In the genomic region with DNA sequence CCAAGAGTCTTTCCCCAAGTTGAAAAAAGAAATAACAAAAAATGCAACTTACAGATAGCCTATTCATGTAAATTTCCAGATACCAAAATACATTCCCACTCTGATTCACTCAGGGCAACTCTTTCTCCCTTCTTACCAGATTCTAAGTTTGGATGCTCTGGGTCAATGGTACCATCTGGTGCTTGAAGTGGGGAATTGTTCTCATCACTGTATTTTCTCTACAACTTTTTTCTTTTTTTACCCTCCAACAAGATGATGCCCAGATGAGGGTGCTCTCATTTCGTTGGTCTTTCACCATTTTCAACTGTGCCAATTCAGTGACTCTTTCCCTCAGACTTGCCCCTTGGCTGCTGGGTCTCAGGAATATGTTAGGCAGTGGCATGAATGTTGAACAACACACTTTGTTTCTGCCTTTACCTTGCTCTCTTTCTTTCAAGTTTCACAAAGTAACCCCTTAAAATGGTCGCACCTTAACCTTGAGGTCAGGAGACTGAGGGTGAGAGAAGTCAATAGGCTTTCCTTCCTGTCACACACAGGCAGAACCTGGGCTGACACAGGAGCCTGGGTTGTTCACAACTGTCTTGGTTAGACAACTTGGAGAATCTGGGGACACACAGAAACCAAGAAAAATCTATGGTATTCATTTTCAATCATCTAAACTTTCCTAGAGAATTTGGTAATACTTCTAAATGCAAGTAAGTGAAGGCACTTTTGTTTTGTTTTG, we compare ENCODE assay signal across 8 cellular contexts.
DNase-seq lines count a peak whose midpoint lies in the region; FAIRE-seq and TF ChIP-seq lines count a peak whose summit lies in the region.
"Had no signal": no experiment of that assay in that cellular context is flagged by ENCODE, and none has a peak within 500 bp of the region (broad histone marks: within the 10 kb centered on the region; RNA-seq: fewer than 3 reads in every experiment).

No MANE protein-coding gene starts in this region.

- no peak overlapping the region for H2BK15ac ChIP-seq in H1 (ENCODE audit: low read length)

- no peak overlapping the region for H3K14ac ChIP-seq in H1 (ENCODE audit: insufficient read length)

- H4K8ac ChIP-seq in H1 (ENCODE audit: extremely low read depth, insufficient read depth, low read length) = no peak overlapping the region

- CTCF ChIA-PET in H1 (lab: Charles Lee; ENCODE audit: partially characterized antibody) = interaction anchor here (0.6 to 0.7 kb wide), 2 partner anchors 8 to 368 kb away, joined by 3 read pairs; no protein-coding TSS in a partner anchor

- H3K23me2 ChIP-seq in H1 (ENCODE audit: low read depth, low read length) = no peaks in the 10 kb centered on the region

- H2AFZ ChIP-seq in H1 (ENCODE audit: low read length) = 0 out of 2 replicates have a peak overlapping the region, but pooled peaks have one; percentile 2

- H3K4me3 ChIP-seq in H1 (ENCODE audit: extremely low read depth in 1 of 4, insufficient read depth in 2 of 4, low read depth in 3 of 4, low read length in 4 of 4) (no peak overlapping the region), HAP-1 (no peak overlapping the region)
- H3K4me3 ChIP-seq: pancreas had no signal

- H3K27ac ChIP-seq in H1 (ENCODE audit: low read depth, low read length) = no peak overlapping the region
- H3K27ac ChIP-seq: pancreas had no signal

- no peak overlapping the region for H2BK120ac ChIP-seq in H1 (replicated peaks; ENCODE audit: low read depth, low read length)

- no peak for TF ChIP-seq POLR2A in H1 (IDR thresholded peaks at IDR 0.05; ENCODE audit: control extremely low read depth in 1 of 2, low read depth in 2 of 2, low read length in 2 of 2)

- no peak overlapping the region for H2BK5ac ChIP-seq in H1 (ENCODE audit: low read depth, low read length)

- H3K4ac ChIP-seq in H1 (replicated peaks; ENCODE audit: insufficient read length, low read depth, low read length) = no peak overlapping the region

- H3K23ac ChIP-seq in H1 (ENCODE audit: insufficient read length) = no peak overlapping the region

- no peak overlapping the region for H3K9ac ChIP-seq in H1 (replicated peaks in 1 of 4; ENCODE audit: extremely low read depth in 1 of 4, low read depth in 3 of 4, low read length in 3 of 4)

- H3K79me1 ChIP-seq in H1 (ENCODE audit: low read depth, low read length) = no peaks in the 10 kb centered on the region

- H4K91ac ChIP-seq in H1 (replicated peaks; ENCODE audit: insufficient read length, low read length) = no peak overlapping the region

- H4K20me1 ChIP-seq in H1 (replicated peaks in 1 of 2; ENCODE audit: control insufficient read depth in 1 of 2, insufficient read depth in 2 of 2, low read length in 2 of 2) = no peaks in the 10 kb centered on the region

- no peak overlapping the region for H4K5ac ChIP-seq in H1 (ENCODE audit: insufficient read length, low read depth, low read length)

- H3K79me2 ChIP-seq in H1 (ENCODE audit: control insufficient read depth in 1 of 2, insufficient read depth in 2 of 2, low read length in 2 of 2) = no peaks in the 10 kb centered on the region

- no peaks in the 10 kb centered on the region for H3K4me1 ChIP-seq in H1 (replicated peaks in 1 of 4; ENCODE audit: control insufficient read depth in 3 of 4, insufficient read depth in 4 of 4, low read length in 3 of 4)
- no peaks in the 10 kb centered on the region for H3K4me1 ChIP-seq in HAP-1
- H3K4me1 ChIP-seq: pancreas had no signal

- H2AK5ac ChIP-seq in H1 (ENCODE audit: low read depth, low read length) = no peak overlapping the region

- WGBS in H1 (ENCODE audit: extremely low coverage in 1 of 2, insufficient coverage in 1 of 2, insufficient read length in 1 of 2, insufficient replicate concordance in 2 of 2, low coverage in 1 of 2, low lambda C conversion rate in 2 of 2, missing lambda C conversion rate in 1 of 2), 2 experiments = 78% methylated on average over 2 of the region's 2 CpGs; no CpG with 5 or more reads in 1 of the 2 experiments

- no peak overlapping the region for H3K18ac ChIP-seq in H1 (ENCODE audit: extremely low read depth, low read length)

- TF ChIP-seq EP300 in H1 (IDR thresholded peaks at IDR 0.05; ENCODE audit: borderline replicate concordance in 1 of 2, low read depth in 2 of 2, low read length in 2 of 2) = no peak

- TF ChIP-seq RAD21 in H1 (IDR thresholded peaks at IDR 0.05 in 1 of 2, conservative IDR thresholded peaks at IDR 0.05 in 1 of 2; ENCODE audit: low read depth in 2 of 2, low read length in 2 of 2) = peak; percentile 83 to 84

- no peak overlapping the region for H3K56ac ChIP-seq in H1 (replicated peaks; ENCODE audit: insufficient read length, low read depth, low read length)

- H3K36me3 ChIP-seq in H1 (ENCODE audit: control insufficient read depth in 2 of 4, insufficient read depth in 4 of 4, low read length in 3 of 4) (no peaks in the 10 kb centered on the region), HAP-1 (replicated peaks) (no peaks in the 10 kb centered on the region)
- H3K36me3 ChIP-seq: pancreas had no signal

- in situ Hi-C loops in HAP-1 (cut with MboI; ENCODE audit: low sequenced_read_pairs) = no loop called here

- H3K9me3 ChIP-seq in H1 (ENCODE audit: insufficient read depth in 2 of 2, low read depth in 1 of 2, low read length in 1 of 2) (peaks cover 9 to 12% of the 10 kb centered on the region in 2 experiments; a peak in 3 of 4 replicates), HAP-1 (no peaks in the 10 kb centered on the region)
- H3K9me3 ChIP-seq: pancreas had no signal

- no peak overlapping the region for H3K4me2 ChIP-seq in H1 (ENCODE audit: insufficient read depth in 1 of 2, low read depth in 2 of 2, low read length in 2 of 2)

- H2BK12ac ChIP-seq in H1 (ENCODE audit: low read depth, low read length) = no peak overlapping the region

- POLR2A ChIA-PET in H1 (lab: Charles Lee; ENCODE audit: partially characterized antibody) = no interaction called here

- peak; percentile 59 for DNase-seq in Daoy (ENCODE audit: low read depth)
- peak; percentile 8 for DNase-seq in NCI-H526 treated with DMSO at 0.1 percent for 48 hours (lab: John Stamatoyannopoulos, UW)
- no peak for DNase-seq in H1 (ENCODE audit: low read depth in 1 of 2, low spot score in 2 of 2)
- peak; percentile 41 for DNase-seq in non-pigmented ciliary epithelial cell (ENCODE audit: low read depth)
- no peak for DNase-seq in GM10266 (ENCODE audit: extremely low spot score)
- DNase-seq in NCI-H146 treated with DMSO at 0.1 percent for 48 hours (lab: John Stamatoyannopoulos, UW; ENCODE audit: unreplicated experiment) = no peak
- DNase-seq in HAP-1 (ENCODE audit: low spot score in 2 of 2) = no peak
- DNase-seq: pancreas had no signal

- FAIRE-seq in H1 (lab: Jason Lieb, UNC) = no peak
- FAIRE-seq: pancreas had no signal

- H2BK20ac ChIP-seq in H1 (ENCODE audit: low read length) = no peak overlapping the region

- TF ChIP-seq CTCF in H1 (IDR thresholded peaks at IDR 0.05; ENCODE audit: control extremely low read depth in 1 of 3, insufficient read depth in 1 of 3, low read depth in 1 of 3, low read length in 3 of 3) (peak in 2 of 3 experiments; percentile 44 to 52; a peak in 2 of 4 replicates), GM10266 (IDR thresholded peaks at IDR 0.05; ENCODE audit: control insufficient read depth, insufficient read depth, low read depth, missing control alignments) (no peak)

- no peaks in the 10 kb centered on the region for H3K27me3 ChIP-seq in H1 (replicated peaks in 1 of 4; ENCODE audit: control insufficient read depth in 3 of 4, extremely low read depth in 1 of 4, insufficient read depth in 3 of 4, low read length in 3 of 4)
- no peaks in the 10 kb centered on the region for H3K27me3 ChIP-seq in HAP-1 (ENCODE audit: low read depth)
- H3K27me3 ChIP-seq: pancreas had no signal

TF ChIP-seq in H1, 55 proteins besides CTCF, POLR2A, EP300 and RAD21 (continues in another document):
- TF ChIP-seq JUN (IDR thresholded peaks at IDR 0.05; ENCODE audit: low read depth, low read length) = no peak
- TF ChIP-seq TAF7 (optimal IDR thresholded peaks at IDR 0.05; ENCODE audit: borderline replicate concordance, low read depth, low read length) = no peak
- no peak for TF ChIP-seq BCL11A (IDR thresholded peaks at IDR 0.05; ENCODE audit: low read depth in 2 of 2, low read length in 2 of 2)
- TF ChIP-seq, protein P1, sequence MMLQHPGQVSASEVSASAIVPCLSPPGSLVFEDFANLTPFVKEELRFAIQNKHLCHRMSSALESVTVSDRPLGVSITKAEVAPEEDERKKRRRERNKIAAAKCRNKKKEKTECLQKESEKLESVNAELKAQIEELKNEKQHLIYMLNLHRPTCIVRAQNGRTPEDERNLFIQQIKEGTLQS (IDR thresholded peaks at IDR 0.05; ENCODE audit: insufficient read depth, low read depth, low read length) = no peak
- TF ChIP-seq KDM5A (IDR thresholded peaks at IDR 0.05; ENCODE audit: low read length) = no peak
- TF ChIP-seq SP2 (IDR thresholded peaks at IDR 0.05; ENCODE audit: low read length) = no peak
- no peak for TF ChIP-seq KDM1A (IDR thresholded peaks at IDR 0.05; ENCODE audit: borderline replicate concordance, low read length)
- no peak for TF ChIP-seq HDAC2 (IDR thresholded peaks at IDR 0.05; ENCODE audit: borderline replicate concordance in 1 of 2, low read depth in 2 of 2, low read length in 2 of 2)
- TF ChIP-seq RFX5 (IDR thresholded peaks at IDR 0.05; ENCODE audit: borderline replicate concordance, low read depth, low read length) = no peak
- no peak for TF ChIP-seq POU5F1 (IDR thresholded peaks at IDR 0.05; ENCODE audit: low read depth, low read length)
- TF ChIP-seq JUND (IDR thresholded peaks at IDR 0.05; ENCODE audit: low read length) = no peak
- no peak for TF ChIP-seq NRF1 (IDR thresholded peaks at IDR 0.05; ENCODE audit: low read depth, low read length)
- TF ChIP-seq SIX5 (IDR thresholded peaks at IDR 0.05; ENCODE audit: low read depth, low read length) = no peak
- TF ChIP-seq MAFK (IDR thresholded peaks at IDR 0.05; ENCODE audit: low read depth, low read length) = no peak
- TF ChIP-seq EZH2 (IDR thresholded peaks at IDR 0.05; ENCODE audit: low read depth, low read length, severe bottlenecking) = no peak
- TF ChIP-seq CTBP2 (IDR thresholded peaks at IDR 0.05; ENCODE audit: borderline replicate concordance, insufficient read depth, insufficient read length, low read length) = no peak
- TF ChIP-seq, protein P2, sequence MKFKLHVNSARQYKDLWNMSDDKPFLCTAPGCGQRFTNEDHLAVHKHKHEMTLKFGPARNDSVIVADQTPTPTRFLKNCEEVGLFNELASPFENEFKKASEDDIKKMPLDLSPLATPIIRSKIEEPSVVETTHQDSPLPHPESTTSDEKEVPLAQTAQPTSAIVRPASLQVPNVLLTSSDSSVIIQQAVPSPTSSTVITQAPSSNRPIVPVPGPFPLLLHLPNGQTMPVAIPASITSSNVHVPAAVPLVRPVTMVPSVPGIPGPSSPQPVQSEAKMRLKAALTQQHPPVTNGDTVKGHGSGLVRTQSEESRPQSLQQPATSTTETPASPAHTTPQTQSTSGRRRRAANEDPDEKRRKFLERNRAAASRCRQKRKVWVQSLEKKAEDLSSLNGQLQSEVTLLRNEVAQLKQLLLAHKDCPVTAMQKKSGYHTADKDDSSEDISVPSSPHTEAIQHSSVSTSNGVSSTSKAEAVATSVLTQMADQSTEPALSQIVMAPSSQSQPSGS (IDR thresholded peaks at IDR 0.05; ENCODE audit: low read length) = no peak
- TF ChIP-seq POLR2AphosphoS5 (IDR thresholded peaks at IDR 0.05; ENCODE audit: low read depth, low read length) = no peak

Comparison
In these comparisons a context has a peak if more than half of its experiments do, and no peak if none do; other contexts are left out.
1. DNase-seq: peak in Daoy (single experiment), NCI-H526 treated with DMSO at 0.1 percent for 48 hours (single experiment) and non-pigmented ciliary epithelial cell (single experiment); none in H1 (0 of 2), GM10266 (single experiment), NCI-H146 treated with DMSO at 0.1 percent for 48 hours (single experiment) and HAP-1 (0 of 2).